In the genomic region with DNA sequence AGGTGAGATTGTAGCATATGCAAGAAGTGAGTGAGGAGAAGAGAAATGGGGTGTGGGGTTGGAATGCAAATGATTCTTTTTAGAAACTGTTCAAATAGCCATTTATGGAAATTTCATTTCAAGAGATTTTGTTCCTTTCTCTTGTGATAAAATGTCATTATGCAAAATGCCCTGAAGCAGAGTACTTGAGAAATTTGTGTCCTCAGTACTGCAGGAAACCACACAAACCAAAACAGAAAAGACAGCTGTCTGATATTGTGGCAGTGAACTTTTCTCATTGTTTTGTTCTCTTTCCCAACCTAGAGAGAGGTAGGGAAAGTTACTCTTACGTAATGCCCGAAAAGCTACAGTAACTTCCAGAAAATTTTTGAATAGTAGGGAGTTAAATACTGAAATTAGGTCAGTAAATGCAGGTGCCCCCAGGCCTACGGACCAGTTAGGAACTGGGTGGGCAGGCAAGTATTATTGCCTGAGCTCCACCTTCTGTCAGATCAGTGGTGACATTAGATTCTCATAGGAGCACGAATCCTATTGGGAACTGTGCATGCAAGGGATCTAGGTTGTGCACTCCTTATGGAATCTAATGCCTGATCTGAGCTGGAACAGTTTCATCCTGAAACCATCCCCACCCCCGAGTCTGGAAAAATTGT, we compare ENCODE assay signal across 8 cellular contexts. TPM values are rescaled to one million over a fixed set of nuclear protein-coding genes. Genes with fewer than 3 reads are reported as not detected.
DNase-seq lines count a peak whose midpoint lies in the region; ATAC-seq and TF ChIP-seq lines count a peak whose summit lies in the region.

No MANE protein-coding gene starts in this region.

- DNase-seq in GM10266 (ENCODE audit: extremely low spot score): peak; percentile 38
- DNase-seq in GM20000 (ENCODE audit: low spot score): peak; percentile 49
- DNase-seq in endothelial cell (ENCODE audit: low spot score): no peak
- DNase-seq in glutamatergic neuron: no peak
- no peak for DNase-seq in MG63
- DNase-seq in cerebellum (ENCODE audit: low spot score): no peak
- no peak for DNase-seq in HPDE6-E6E7 (ENCODE audit: extremely low spot score)

- H3K36me3 ChIP-seq in MG63: peaks cover 12% of the 10 kb centered on the region

- H3K27me3 ChIP-seq in MG63: no peaks in the 10 kb centered on the region

- H3K27ac Mint-ChIP-seq in endothelial cell (ENCODE audit: unreplicated experiment): peak overlapping the region; percentile 55
- H3K27ac Mint-ChIP-seq in glutamatergic neuron (ENCODE audit: unreplicated experiment): no peak overlapping the region

- H3K36me3 Mint-ChIP-seq in endothelial cell (ENCODE audit: low read depth, unreplicated experiment) (peaks cover 58% of the 10 kb centered on the region), glutamatergic neuron (ENCODE audit: unreplicated experiment) (no peaks in the 10 kb centered on the region)

- no peak overlapping the region for H3K4me3 ChIP-seq in MG63

- H3K9me3 Mint-ChIP-seq in endothelial cell (ENCODE audit: unreplicated experiment) (no peaks in the 10 kb centered on the region), glutamatergic neuron (ENCODE audit: unreplicated experiment) (peaks cover 3% of the 10 kb centered on the region)

- TF ChIP-seq CTCF in GM10266 (IDR thresholded peaks at IDR 0.05; ENCODE audit: control insufficient read depth, insufficient read depth, low read depth, missing control alignments): no peak
- no peak for TF ChIP-seq CTCF in GM20000 (IDR thresholded peaks at IDR 0.05; ENCODE audit: extremely low read depth, missing control alignments)
- no peak for TF ChIP-seq CTCF in endothelial cell (IDR thresholded peaks at IDR 0.05; ENCODE audit: unreplicated experiment)
- TF ChIP-seq CTCF in glutamatergic neuron (IDR thresholded peaks at IDR 0.05; ENCODE audit: partially characterized antibody, unreplicated experiment): no peak

- H3K9me3 ChIP-seq in MG63: no peaks in the 10 kb centered on the region

- H3K4me3 Mint-ChIP-seq in endothelial cell (ENCODE audit: unreplicated experiment) (no peak overlapping the region), glutamatergic neuron (ENCODE audit: unreplicated experiment) (no peak overlapping the region)

- H3K27me3 Mint-ChIP-seq in endothelial cell (ENCODE audit: unreplicated experiment): peaks cover 4% of the 10 kb centered on the region
- H3K27me3 Mint-ChIP-seq in glutamatergic neuron (ENCODE audit: unreplicated experiment): peaks cover 2% of the 10 kb centered on the region

- peak; percentile 74 for ATAC-seq in HG03378 (IDR thresholded peaks at IDR 0.05; ENCODE audit: unreplicated experiment)

- H3K4me1 Mint-ChIP-seq in endothelial cell (ENCODE audit: unreplicated experiment) (peaks cover 19% of the 10 kb centered on the region), glutamatergic neuron (ENCODE audit: low read depth, unreplicated experiment) (no peaks in the 10 kb centered on the region)

RNA-seq across cellular contexts. Expression of a gene that starts 34.0 kb away (rescaled TPM):
- total RNA-seq in endothelial cell (ENCODE audit: unreplicated experiment): 89.9 TPM
- total RNA-seq in glutamatergic neuron (ENCODE audit: unreplicated experiment): 75.9 TPM
- total RNA-seq in MG63 (2014; rRNA removed; shearing (Covaris generic); ENCODE audit: low replicate concordance): 8.7 and 44.3 TPM in 2 replicates
- 70.8 TPM for total RNA-seq in cerebellum

Comparison
In these comparisons a context has a peak if more than half of its experiments do, and no peak if none do; other contexts are left out.
1. DNase-seq: peak in GM10266 (single experiment) and GM20000 (single experiment); none in endothelial cell (single experiment), glutamatergic neuron (single experiment), MG63 (single experiment), cerebellum (single experiment) and HPDE6-E6E7 (single experiment).